ENCODE assay signal across 8 cellular contexts in the genomic region with DNA sequence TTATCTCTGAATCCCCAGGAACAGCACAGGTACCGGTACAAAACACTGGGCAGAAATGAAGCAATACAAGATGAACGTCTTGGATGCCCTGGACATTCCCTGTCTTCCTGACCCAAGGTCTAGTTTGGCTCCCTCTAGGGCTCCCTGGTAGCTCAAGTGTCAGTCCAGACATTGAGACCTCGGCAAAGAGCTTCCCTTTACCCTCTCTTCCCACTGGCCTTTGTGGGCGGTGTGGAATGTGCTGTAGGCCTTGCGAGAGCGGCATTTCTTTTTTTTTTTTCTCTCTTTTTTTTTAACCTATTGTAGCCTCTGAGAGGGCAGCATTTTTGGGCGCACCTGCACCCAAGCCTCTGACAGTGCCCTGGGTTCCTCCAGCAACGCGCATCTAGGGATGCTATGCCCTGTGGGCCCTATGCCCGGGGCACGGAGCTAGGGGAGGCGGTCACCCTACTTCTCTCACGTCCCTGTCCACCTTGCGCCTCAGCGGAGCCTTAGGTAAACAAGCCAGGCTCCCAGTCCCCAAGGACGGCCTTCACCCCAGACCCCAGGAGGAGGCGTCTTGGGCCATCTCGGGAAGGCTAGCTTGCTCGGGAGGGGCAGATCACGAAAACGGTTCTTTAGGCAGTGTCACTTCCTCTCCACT. TPM values are rescaled to one million over a fixed set of nuclear protein-coding genes. Genes with fewer than 3 reads are reported as not detected.
DNase-seq lines count a peak whose midpoint lies in the region; ATAC-seq and TF ChIP-seq lines count a peak whose summit lies in the region.

No MANE protein-coding gene starts in this region.

- H3K27ac ChIP-seq in 22Rv1 (peak overlapping the region; percentile 7; the same call in 1 of the 2 replicates), H9 (ENCODE audit: insufficient read length, low read depth, low read length) (no peak overlapping the region), adipose tissue (ENCODE audit: low read depth, low read length) (peak overlapping the region; percentile 56), substantia nigra (ENCODE audit: low read depth, low read length, poor library complexity, severe bottlenecking) (peak overlapping the region; percentile 100)

- H3K14ac ChIP-seq in H9 (ENCODE audit: insufficient read depth, low read length) = no peak overlapping the region; the same call in 1 of the 2 replicates

- no peaks in the 10 kb centered on the region; the same call in 1 of the 2 replicates for H3K4me1 ChIP-seq in H9 (ENCODE audit: insufficient read depth, low read length)

- H2AK5ac ChIP-seq in H9 (ENCODE audit: insufficient read length, low read length) = no peak overlapping the region

- peak overlapping the region in 2 of 3 experiments; percentile 74 to 92; a peak in 5 of 7 replicates for H3K27ac Mint-ChIP-seq in H9

- H2BK15ac ChIP-seq in H9 (ENCODE audit: low read depth, low read length) = no peak overlapping the region

- no peak overlapping the region for H3K4ac ChIP-seq in H9 (ENCODE audit: low read depth, low read length)

- no peak for DNase-seq in H9
- DNase-seq in iris pigment epithelial cell (ENCODE audit: low read depth) = peak; percentile 49
- DNase-seq in substantia nigra (lab: John Stamatoyannopoulos, UW) = peak in 5 of 49 donors; percentile 44 to 73 (median 64)
- no peak for DNase-seq in NK-92 treated with Interleukin-12 subunit alpha and Interleukin-12 subunit beta, amount 100 ng/mL, for 24 hours (lab: John Stamatoyannopoulos, UW)
- DNase-seq in NCI-H1105 (lab: John Stamatoyannopoulos, UW) = no peak

- H3K79me2 ChIP-seq in H9 (ENCODE audit: insufficient read depth, low read length) = peaks cover 9% of the 10 kb centered on the region; the same call in 1 of the 2 replicates

- no peak overlapping the region for H4K5ac ChIP-seq in H9 (ENCODE audit: insufficient read length, low read depth, low read length)

- H4K20me1 ChIP-seq in H9 (ENCODE audit: control insufficient read depth, insufficient read depth, insufficient read length) = no peaks in the 10 kb centered on the region

- H2BK12ac ChIP-seq in H9 (ENCODE audit: insufficient read length, low read depth, low read length) = no peak overlapping the region

- H3K9me3 ChIP-seq in H9 (ENCODE audit: control insufficient read depth, low read depth, low read length) = no peaks in the 10 kb centered on the region

- peaks cover 0 to 3% of the 10 kb centered on the region in 2 experiments; a peak in 1 of 5 replicates for H3K9me3 Mint-ChIP-seq in H9

- no CpG with 5 or more reads among the region's 21 CpGs for WGBS in H9 (ENCODE audit: extremely low coverage, insufficient read length, low lambda C conversion rate)
- 34 to 62% (median 44%) methylated on average over 21 of the region's 21 CpGs for WGBS in adipose tissue, 3 donors

- H3K56ac ChIP-seq in H9 (ENCODE audit: insufficient read length, low read depth, low read length) = no peak overlapping the region

- H3K18ac ChIP-seq in H9 (ENCODE audit: insufficient read length, low read depth, low read length) = no peak overlapping the region

- H3K23ac ChIP-seq in H9 (ENCODE audit: insufficient read length, low read depth, low read length) = no peak overlapping the region

- no peak for ATAC-seq in GM18909 (IDR thresholded peaks at IDR 0.05; ENCODE audit: poor library complexity, unreplicated experiment)

- H3T11ph ChIP-seq in H9 (ENCODE audit: low read length) = no peak overlapping the region

- TF ChIP-seq CTCF in 22Rv1 (IDR thresholded peaks at IDR 0.05) (no peak), H9 (conservative IDR thresholded peaks at IDR 0.05) (no peak)

- no peaks in the 10 kb centered on the region for H3K27me3 ChIP-seq in H9 (ENCODE audit: insufficient read depth, low read length)

- peaks cover 12% of the 10 kb centered on the region for H3K23me2 ChIP-seq in H9 (ENCODE audit: insufficient read length, low read depth, low read length, poor library complexity, severe bottlenecking)

- H2BK20ac ChIP-seq in H9 (ENCODE audit: low read depth, low read length, poor library complexity, severe bottlenecking) = no peak overlapping the region

- peak overlapping the region; percentile 48 for H3K4me2 ChIP-seq in H9 (ENCODE audit: insufficient read depth, insufficient read length, low read length)

- H3K36me3 Mint-ChIP-seq in H9 (ENCODE audit: insufficient read depth in 1 of 3, low read depth in 3 of 3) = peaks cover 0 to 2% (median 0%) of the 10 kb centered on the region in 3 experiments; a peak in 2 of 7 replicates

- H2BK120ac ChIP-seq in H9 (ENCODE audit: low read depth, low read length, poor library complexity, severe bottlenecking) = no peak overlapping the region

- no peaks in the 10 kb centered on the region; the same call in 1 of the 2 replicates for H3K27me3 Mint-ChIP-seq in H9 (ENCODE audit: low read depth)

- no peak overlapping the region for H2AFZ ChIP-seq in H9 (ENCODE audit: low read length)

- peak overlapping the region; percentile 99 to 100 for H3K4me3 Mint-ChIP-seq in H9

- H4K91ac ChIP-seq in H9 (ENCODE audit: insufficient read length, low read depth, low read length) = no peak overlapping the region

- peaks cover 21 to 23% of the 10 kb centered on the region in 2 experiments for H3K4me1 Mint-ChIP-seq in H9

- no peak overlapping the region for H4K8ac ChIP-seq in H9 (replicated peaks; ENCODE audit: insufficient read length, low read depth, low read length)

- H2BK5ac ChIP-seq in H9 (ENCODE audit: insufficient read length, low read length) = no peak overlapping the region

- peak overlapping the region; percentile 3 for H3K9ac ChIP-seq in H9 (ENCODE audit: extremely low read depth, insufficient read length, low read length)

- H3K79me1 ChIP-seq in H9 (ENCODE audit: insufficient read depth, low read depth, low read length, poor library complexity, severe bottlenecking) = no peaks in the 10 kb centered on the region

RNA-seq across cellular contexts. Expression of a gene that starts 1.2 kb away (rescaled TPM):
- 31.6 and 33.0 TPM in 2 replicates for total RNA-seq in H9 (2021)
- polyA plus RNA-seq in adipose tissue = 10 to 100 TPM in 2 of 3 donors, 1 to 10 TPM in 1; 5.9 to 12.5 (median 11.2) TPM
